Comparison of ENCODE assay signal across 18 cellular contexts in genomic region chr1:27398405-27399149, GRCh38. TPM values are rescaled to one million over a fixed set of nuclear protein-coding genes. Genes with fewer than 3 reads are reported as not detected.
A peak's percentile ranks its signal among the peaks of the same experiment; 100 is the strongest.
DNase-seq lines count a peak whose midpoint lies in the region; ATAC-seq and TF ChIP-seq lines count a peak whose summit lies in the region.
"Had no signal": no experiment of that assay in that cellular context is flagged by ENCODE, and none has a peak within 500 bp of the region (broad histone marks: within the 10 kb centered on the region; RNA-seq: fewer than 3 reads in every experiment).

No MANE protein-coding gene starts in this region.

- CTCF ChIA-PET in T-cell (lab: Charles Lee), result interaction anchor here (0.8 to 4.6 kb wide), 4 partner anchors 66 to 271 kb away, joined by 3 to 44 read pairs (median 22); no protein-coding TSS in a partner anchor

- peak overlapping the region; percentile 42 for H3K27ac Mint-ChIP-seq in activated T-cell treated with anti-CD3 and anti-CD28 coated beads, Interleukin-2, amount 50 U/mL, for 24 hours
- H3K27ac Mint-ChIP-seq in T-cell, result peak overlapping the region; percentile 28 to 64
- peak overlapping the region; percentile 80 for H3K27ac Mint-ChIP-seq in stimulated activated effector memory CD8-positive, alpha-beta T cell treated with anti-CD3 and anti-CD28 coated beads, Interleukin-12 subunit alpha, Interleukin-12 subunit beta, amount 100 ng/mL, for 72 hours
- H3K27ac Mint-ChIP-seq: T-helper 1 cell treated with Interleukin-12 subunit alpha and Interleukin-12 subunit beta and Interleukin-4 antibody, amounts not matched to agents 30 μg/mL and 1 μg/mL, for 36 hours had no signal

- peaks cover 2% of the 10 kb centered on the region for H3K36me3 Mint-ChIP-seq in activated T-cell treated with anti-CD3 and anti-CD28 coated beads, Interleukin-2, amount 50 U/mL, for 24 hours (ENCODE audit: low read depth)
- H3K36me3 Mint-ChIP-seq in T-cell, result no peaks in the 10 kb centered on the region
- peaks cover 67% of the 10 kb centered on the region for H3K36me3 Mint-ChIP-seq in stimulated activated effector memory CD8-positive, alpha-beta T cell treated with anti-CD3 and anti-CD28 coated beads, Interleukin-12 subunit alpha, Interleukin-12 subunit beta, amount 100 ng/mL, for 72 hours
- H3K36me3 Mint-ChIP-seq: CD8-positive, alpha-beta memory T cell had no signal

- POLR2A ChIA-PET in T-cell (lab: Charles Lee), result no interaction called here

- no peaks in the 10 kb centered on the region for H3K9me3 Mint-ChIP-seq in activated T-cell treated with anti-CD3 and anti-CD28 coated beads, Interleukin-2, amount 50 U/mL, for 24 hours
- H3K9me3 Mint-ChIP-seq in T-cell, result no peaks in the 10 kb centered on the region
- H3K9me3 Mint-ChIP-seq in stimulated activated effector memory CD8-positive, alpha-beta T cell treated with anti-CD3 and anti-CD28 coated beads, Interleukin-12 subunit alpha, Interleukin-12 subunit beta, amount 100 ng/mL, for 72 hours, result no peaks in the 10 kb centered on the region
- H3K9me3 Mint-ChIP-seq: CD8-positive, alpha-beta memory T cell; T-helper 1 cell treated with Interleukin-12 subunit alpha and Interleukin-12 subunit beta and Interleukin-4 antibody, amounts not matched to agents 30 μg/mL and 1 μg/mL, for 36 hours had no signal

- ATAC-seq in T-cell (replicated peaks in 1 of 4) (no peak), GM19395 (IDR thresholded peaks at IDR 0.05; ENCODE audit: unreplicated experiment) (no peak), GM18505 (IDR thresholded peaks at IDR 0.05; ENCODE audit: unreplicated experiment) (no peak)
- no peak for ATAC-seq in stimulated activated effector memory CD8-positive, alpha-beta T cell treated with anti-CD3 and anti-CD28 coated beads, Interleukin-12 subunit alpha, Interleukin-12 subunit beta, amount 100 ng/mL, for 72 hours

- no peak overlapping the region for H3K4me3 Mint-ChIP-seq in activated T-cell treated with anti-CD3 and anti-CD28 coated beads, Interleukin-2, amount 50 U/mL, for 24 hours
- no peak overlapping the region for H3K4me3 Mint-ChIP-seq in T-cell
- H3K4me3 Mint-ChIP-seq in stimulated activated effector memory CD8-positive, alpha-beta T cell treated with anti-CD3 and anti-CD28 coated beads, Interleukin-12 subunit alpha, Interleukin-12 subunit beta, amount 100 ng/mL, for 72 hours, result no peak overlapping the region
- H3K4me3 Mint-ChIP-seq: T-helper 1 cell treated with Interleukin-12 subunit alpha and Interleukin-12 subunit beta and Interleukin-4 antibody, amounts not matched to agents 30 μg/mL and 1 μg/mL, for 36 hours had no signal

- peaks cover 17% of the 10 kb centered on the region for H3K4me1 Mint-ChIP-seq in activated T-cell treated with anti-CD3 and anti-CD28 coated beads, Interleukin-2, amount 50 U/mL, for 24 hours (ENCODE audit: low read depth)
- peaks cover 27 to 36% (median 27%) of the 10 kb centered on the region in 3 donors for H3K4me1 Mint-ChIP-seq in T-cell
- H3K4me1 Mint-ChIP-seq in stimulated activated effector memory CD8-positive, alpha-beta T cell treated with anti-CD3 and anti-CD28 coated beads, Interleukin-12 subunit alpha, Interleukin-12 subunit beta, amount 100 ng/mL, for 72 hours, result peaks cover 26% of the 10 kb centered on the region

- no peaks in the 10 kb centered on the region for H3K27me3 Mint-ChIP-seq in activated T-cell treated with anti-CD3 and anti-CD28 coated beads, Interleukin-2, amount 50 U/mL, for 24 hours
- H3K27me3 Mint-ChIP-seq in T-cell, result no peaks in the 10 kb centered on the region

- no peak for TF ChIP-seq POLR2A in GM18505 (IDR thresholded peaks at IDR 0.05; ENCODE audit: borderline replicate concordance, extremely low read depth, insufficient read depth, insufficient read length)

- no peak for DNase-seq in activated T-cell treated with anti-CD3 and anti-CD28 coated beads, Interleukin-2, amount 50 U/mL, for 24 hours
- no peak for DNase-seq in activated T-cell treated with anti-CD3 and anti-CD28 coated beads for 4 hours
- no peak for DNase-seq in T-cell
- DNase-seq in epidermal melanocyte (ENCODE audit: insufficient read length, low spot score), result peak; percentile 39
- no peak for DNase-seq in stimulated activated effector memory CD8-positive, alpha-beta T cell treated with anti-CD3 and anti-CD28 coated beads, Interleukin-12 subunit alpha, Interleukin-12 subunit beta, amount 100 ng/mL, for 72 hours (ENCODE audit: low spot score in 2 of 2)
- DNase-seq in NCI-H1436 treated with DMSO at 0.1 percent for 48 hours (lab: John Stamatoyannopoulos, UW), result no peak
- DNase-seq: CD8-positive, alpha-beta memory T cell; NCI-H524 treated with DMSO at 0.1 percent for 48 hours; SHP77; stimulated activated naive CD4-positive, alpha-beta T cell; tibial artery had no signal

RNA-seq across cellular contexts. Expression of gene GPR3, which starts 6.2 kb away (rescaled TPM):
- under 1 TPM in 2 of 5 donors, not detected in 3; 0.21 to 0.35 TPM for total RNA-seq in T-cell

RNA-seq across cellular contexts. Expression of gene CD164L2, which starts 15.4 kb away (rescaled TPM):
- total RNA-seq in T-cell, result not detected
- total RNA-seq: A172; activated CD8-positive, alpha-beta memory T cell treated with anti-CD3 and anti-CD28 coated beads for 36 hours; CD8-positive, alpha-beta memory T cell; cerebellum; H4 had no signal

RNA-seq across cellular contexts. Expression of gene FCN3, which starts 24.0 kb away (rescaled TPM):
- under 1 TPM in 3 of 5 donors, not detected in 2; 0.26 to 0.44 (median 0.38) TPM for total RNA-seq in T-cell
- total RNA-seq: A172; activated CD8-positive, alpha-beta memory T cell treated with anti-CD3 and anti-CD28 coated beads for 36 hours; CD8-positive, alpha-beta memory T cell; cerebellum; H4 had no signal

RNA-seq across cellular contexts. Expression of gene MAP3K6, which starts 31.8 kb away (rescaled TPM):
- 10 to 100 TPM in 3 of 5 donors, 1 to 10 TPM in 2; 7.0 to 31.1 (median 12.8) TPM for total RNA-seq in T-cell

RNA-seq across cellular contexts. Expression of gene SYTL1, which starts 56.8 kb away (rescaled TPM):
- 100 to 1,000 TPM; 169 to 240 (median 199) TPM for total RNA-seq in T-cell
